ENCODE assay signal across 9 cellular contexts in the genomic region with DNA sequence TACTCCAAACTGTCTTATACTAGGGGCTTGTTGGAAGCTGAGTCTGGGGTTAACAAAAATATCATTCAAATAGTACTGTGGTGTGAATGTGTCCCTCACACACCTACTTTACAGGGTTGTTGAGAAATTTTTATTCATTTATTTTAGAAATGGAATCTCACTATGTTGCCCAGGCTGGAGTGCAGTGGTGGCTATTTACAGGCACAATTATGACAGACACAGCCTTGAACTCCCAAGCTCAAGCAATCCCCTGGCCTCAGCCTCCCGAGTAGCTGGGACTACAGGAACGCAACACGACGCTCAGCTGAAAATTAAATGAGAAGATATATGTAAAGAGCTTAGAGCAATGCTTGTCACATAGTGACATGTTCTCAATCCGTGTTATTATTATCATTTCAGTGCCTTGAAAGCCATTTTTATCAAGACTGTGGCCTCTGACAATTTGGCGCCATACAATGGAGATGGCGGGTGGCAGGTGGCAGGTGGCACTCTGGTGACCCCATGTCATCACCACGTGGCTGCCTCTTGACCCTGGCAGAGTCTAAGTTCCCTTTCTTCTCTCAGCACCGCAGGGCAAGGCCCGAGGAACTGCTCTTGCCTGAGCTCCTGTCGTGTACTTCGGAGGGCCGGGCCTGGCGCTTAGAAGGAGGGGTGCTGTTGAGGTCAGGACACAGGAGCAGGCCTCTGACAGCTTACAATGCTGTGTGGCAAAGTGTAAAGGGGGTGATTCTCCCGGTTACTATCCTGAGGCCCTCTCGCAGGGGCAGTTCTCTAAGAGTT.
DNase-seq lines count a peak whose midpoint lies in the region; ATAC-seq, FAIRE-seq and TF ChIP-seq lines count a peak whose summit lies in the region.
"Had no signal": no experiment of that assay in that cellular context is flagged by ENCODE, and none has a peak within 500 bp of the region (broad histone marks: within the 10 kb centered on the region; RNA-seq: fewer than 3 reads in every experiment).

No MANE protein-coding gene starts in this region.

- CTCF ChIA-PET in activated CD4-positive, alpha-beta T cell treated with anti-CD3 and anti-CD28 coated beads, Interleukin-2, amount 10 ng/mL, durations not matched to agents 7 days and 5 days (lab: Charles Lee): interaction anchor here (1.0 to 1.2 kb wide), 2 partner anchors 11 to 114 kb away, joined by 3 read pairs; no protein-coding TSS in a partner anchor
- CTCF ChIA-PET in GM12878 (lab: Yijun Ruan, JAX): interaction anchor here (0.9 to 5.8 kb wide), 4 partner anchors 22 to 112 kb away, joined by 3 to 142 read pairs (median 22); no protein-coding TSS in a partner anchor

- H3K9me3 ChIP-seq in GM12878 (replicated peaks; ENCODE audit: control insufficient read depth, insufficient read depth, low read length) (peaks cover 2% of the 10 kb centered on the region; the same call in 2 of the 3 replicates), mucosa of rectum (ENCODE audit: control insufficient read depth in 2 of 2, low read length in 2 of 2) (peaks cover 0 to 3% of the 10 kb centered on the region in 2 donors), transverse colon (no peaks in the 10 kb centered on the region)

- intact Hi-C loops in GM12878 (cut with micrococcal nuclease; ENCODE audit: unreplicated experiment): loop anchor here (5.0 kb wide), 1 partner anchor 638 kb away; no protein-coding TSS in a partner anchor
- intact Hi-C loops in transverse colon (cut with DNase I; ENCODE audit: low total_unique reads): loop anchor here (5.0 to 10.0 kb wide), 3 partner anchors 63 to 118 kb away; a partner anchor contains a TSS

- no TSS peak for BruUV-seq in GM12878 (replicated peaks; lab: Mats Ljungman, UMichigan)

- in situ Hi-C loops in GM12878 (cut with MboI): loop anchor here (5.0 kb wide), 3 partner anchors 63 to 638 kb away; a partner anchor contains a TSS
- in situ Hi-C loops in transverse colon (cut with MboI; ENCODE audit: low pct_ligation_motif_present in 1 of 4, low pct_unique_long_range_greater_than_20kb in 1 of 4, low sequenced_read_pairs in 3 of 4): loop anchor here in 3 of 4 donors (5.0 to 10.0 kb wide), 3 partner anchors 70 to 113 kb away; a partner anchor contains a TSS

- H3K9me3 Mint-ChIP-seq in activated CD4-positive, alpha-beta T cell treated with anti-CD3 and anti-CD28 coated beads, Interleukin-2, amount 10 ng/mL, durations not matched to agents 7 days and 5 days: peaks cover 10% of the 10 kb centered on the region

- peak overlapping the region; percentile 87 for H3K4me2 ChIP-seq in GM12878 (ENCODE audit: control insufficient read depth, insufficient read depth)

- SMC1A ChIA-PET in GM12878 (lab: Charles Lee; ENCODE audit: uncharacterized antibody, unreplicated experiment): interaction anchor here (1.0 to 5.0 kb wide), 9 partner anchors 58 to 638 kb away, joined by 3 to 47 read pairs (median 3); no protein-coding TSS in a partner anchor

- no peak for TF ChIP-seq POLR2A in GM12878 (IDR thresholded peaks at IDR 0.05; ENCODE audit: low read depth, low read length)
- TF ChIP-seq POLR2A in transverse colon (IDR thresholded peaks at IDR 0.05): no peak

- peak overlapping the region; percentile 77 for H3K4me3 Mint-ChIP-seq in activated CD4-positive, alpha-beta T cell treated with anti-CD3 and anti-CD28 coated beads, Interleukin-2, amount 10 ng/mL, durations not matched to agents 7 days and 5 days

- TF ChIP-seq CTCF in GM12878 (IDR thresholded peaks at IDR 0.05 in 2 of 3, conservative IDR thresholded peaks at IDR 0.05 in 1 of 3; ENCODE audit: control insufficient read depth in 2 of 3, extremely low read depth in 1 of 3, insufficient read depth in 1 of 3, low read depth in 3 of 3, low read length in 3 of 3) (no peak), transverse colon (IDR thresholded peaks at IDR 0.05) (no peak)

- H3K4me3 ChIP-seq in GM12878 (0 out of 2 replicates have a peak overlapping the region, but pooled peaks have one; percentile 68), mucosa of rectum (ENCODE audit: low read length in 2 of 2) (peak overlapping the region in 1 of 2 donors; percentile 97), transverse colon (peak overlapping the region in 1 of 4 donors; percentile 69), H7 (ENCODE audit: insufficient read depth, low read depth, low read length) (no peak overlapping the region)

- H3K4me1 Mint-ChIP-seq in activated CD4-positive, alpha-beta T cell treated with anti-CD3 and anti-CD28 coated beads, Interleukin-2, amount 10 ng/mL, durations not matched to agents 7 days and 5 days: peaks cover 41% of the 10 kb centered on the region

- H3K27me3 Mint-ChIP-seq in activated CD4-positive, alpha-beta T cell treated with anti-CD3 and anti-CD28 coated beads, Interleukin-2, amount 10 ng/mL, durations not matched to agents 7 days and 5 days: peaks cover 2% of the 10 kb centered on the region

- H3K79me2 ChIP-seq in GM12878 (ENCODE audit: control insufficient read depth, insufficient read depth, low read length): no peaks in the 10 kb centered on the region

- RAD21 ChIA-PET in GM12878 (lab: Charles Lee; ENCODE audit: unreplicated experiment): interaction anchor here (1.6 kb wide), 1 partner anchor 110 kb away, joined by 7 read pairs; no protein-coding TSS in a partner anchor

- 95% methylated on average over 16 of the region's 16 CpGs for WGBS in GM12878 (ENCODE audit: insufficient coverage, insufficient replicate concordance, low lambda C conversion rate, missing lambda C conversion rate)
- 89 to 92% methylated on average over 6 to 16 of the region's 16 CpGs for WGBS in transverse colon (ENCODE audit: low coverage in 1 of 2), 2 donors

- no peak overlapping the region; the same call in 1 of the 2 replicates for H3K27ac ChIP-seq in GM12878 (ENCODE audit: control insufficient read depth, insufficient read depth)
- H3K27ac ChIP-seq in mucosa of rectum (ENCODE audit: low read depth in 2 of 2, low read length in 2 of 2): peak overlapping the region; percentile 96 to 98
- H3K27ac ChIP-seq in transverse colon: peak overlapping the region; percentile 94 to 98 (median 96)

- peak overlapping the region; percentile 88 for H2AFZ ChIP-seq in GM12878 (ENCODE audit: control insufficient read depth, low read depth, low read length)

- TF ChIP-seq RAD21 in GM12878 (IDR thresholded peaks at IDR 0.05; ENCODE audit: insufficient read depth, low read depth, low read length): no peak

- TF ChIP-seq EP300 in GM12878 (IDR thresholded peaks at IDR 0.05; ENCODE audit: borderline replicate concordance in 1 of 2, control insufficient read depth in 1 of 2, low read depth in 2 of 2, low read length in 2 of 2) (no peak), transverse colon (IDR thresholded peaks at IDR 0.05; ENCODE audit: low read depth) (no peak)

- no peak for FAIRE-seq in GM12878 (lab: Jason Lieb, UNC)
- FAIRE-seq: bronchial epithelial cell had no signal

- H4K20me1 ChIP-seq in GM12878 (ENCODE audit: control insufficient read depth, insufficient read depth): no peaks in the 10 kb centered on the region

- H3K9ac ChIP-seq in GM12878 (ENCODE audit: control insufficient read depth, insufficient read depth, low read length) (no peak overlapping the region), mucosa of rectum (ENCODE audit: low read depth in 1 of 2, low read length in 2 of 2) (peak overlapping the region; percentile 86 to 94)

- POLR2A ChIA-PET in activated CD4-positive, alpha-beta T cell treated with anti-CD3 and anti-CD28 coated beads, Interleukin-2, amount 10 ng/mL, durations not matched to agents 7 days and 5 days (lab: Charles Lee): no interaction called here
- POLR2A ChIA-PET in GM12878 (lab: Charles Lee): no interaction called here

- no peak for DNase-seq in activated CD4-positive, alpha-beta T cell treated with anti-CD3 and anti-CD28 coated beads, Interleukin-2, amount 10 ng/mL, durations not matched to agents 7 days and 5 days
- DNase-seq in activated CD4-positive, alpha-beta T cell treated with anti-CD3 and anti-CD28 coated beads, Interleukin-2, amount 50 U/mL, for 4 hours: no peak
- DNase-seq in GM12878 (ENCODE audit: low read depth, low spot score) (no peak), transverse colon (no peak), H7 (no peak)

- H3K36me3 ChIP-seq in GM12878 (ENCODE audit: control insufficient read depth in 2 of 2, insufficient read depth in 2 of 2, low read length in 1 of 2): no peaks in the 10 kb centered on the region
- no peaks in the 10 kb centered on the region for H3K36me3 ChIP-seq in mucosa of rectum (ENCODE audit: control insufficient read depth in 2 of 2, insufficient read depth in 2 of 2, low read length in 2 of 2)
- H3K36me3 ChIP-seq in transverse colon: no peaks in the 10 kb centered on the region
- H3K36me3 ChIP-seq in H7 (replicated peaks; ENCODE audit: control insufficient read depth, insufficient read depth, low read length): no peaks in the 10 kb centered on the region

- peak overlapping the region; percentile 95 for H3K27ac Mint-ChIP-seq in activated CD4-positive, alpha-beta T cell treated with anti-CD3 and anti-CD28 coated beads, Interleukin-2, amount 10 ng/mL, durations not matched to agents 7 days and 5 days

- no peaks in the 10 kb centered on the region for H3K27me3 ChIP-seq in GM12878 (replicated peaks in 1 of 2; ENCODE audit: control insufficient read depth in 2 of 2, insufficient read depth in 2 of 2, low read length in 1 of 2)
- H3K27me3 ChIP-seq in mucosa of rectum (ENCODE audit: control insufficient read depth in 2 of 2, insufficient read depth in 2 of 2, low read length in 2 of 2): no peaks in the 10 kb centered on the region
- no peaks in the 10 kb centered on the region for H3K27me3 ChIP-seq in transverse colon
- H3K27me3 ChIP-seq in H7 (ENCODE audit: control insufficient read depth, insufficient read depth, low read length): no peaks in the 10 kb centered on the region; the same call in 1 of the 2 replicates

- no peak for ATAC-seq in GM12878
- no peak for ATAC-seq in GM21576 (IDR thresholded peaks at IDR 0.05; ENCODE audit: unreplicated experiment)
- ATAC-seq in GM18907 (IDR thresholded peaks at IDR 0.05; ENCODE audit: unreplicated experiment): no peak

- peaks cover 9% of the 10 kb centered on the region for H3K4me1 ChIP-seq in GM12878 (ENCODE audit: control insufficient read depth, insufficient read depth, low read length)
- peaks cover 7 to 8% of the 10 kb centered on the region in 2 donors for H3K4me1 ChIP-seq in mucosa of rectum (ENCODE audit: control insufficient read depth in 2 of 2, insufficient read depth in 2 of 2, low read length in 2 of 2)
- peaks cover 6 to 21% (median 13%) of the 10 kb centered on the region in 4 donors for H3K4me1 ChIP-seq in transverse colon

- peaks cover 2% of the 10 kb centered on the region for H3K36me3 Mint-ChIP-seq in activated CD4-positive, alpha-beta T cell treated with anti-CD3 and anti-CD28 coated beads, Interleukin-2, amount 10 ng/mL, durations not matched to agents 7 days and 5 days (ENCODE audit: low read depth)
